ENCODE assay signal across 9 cellular contexts in the genomic region with DNA sequence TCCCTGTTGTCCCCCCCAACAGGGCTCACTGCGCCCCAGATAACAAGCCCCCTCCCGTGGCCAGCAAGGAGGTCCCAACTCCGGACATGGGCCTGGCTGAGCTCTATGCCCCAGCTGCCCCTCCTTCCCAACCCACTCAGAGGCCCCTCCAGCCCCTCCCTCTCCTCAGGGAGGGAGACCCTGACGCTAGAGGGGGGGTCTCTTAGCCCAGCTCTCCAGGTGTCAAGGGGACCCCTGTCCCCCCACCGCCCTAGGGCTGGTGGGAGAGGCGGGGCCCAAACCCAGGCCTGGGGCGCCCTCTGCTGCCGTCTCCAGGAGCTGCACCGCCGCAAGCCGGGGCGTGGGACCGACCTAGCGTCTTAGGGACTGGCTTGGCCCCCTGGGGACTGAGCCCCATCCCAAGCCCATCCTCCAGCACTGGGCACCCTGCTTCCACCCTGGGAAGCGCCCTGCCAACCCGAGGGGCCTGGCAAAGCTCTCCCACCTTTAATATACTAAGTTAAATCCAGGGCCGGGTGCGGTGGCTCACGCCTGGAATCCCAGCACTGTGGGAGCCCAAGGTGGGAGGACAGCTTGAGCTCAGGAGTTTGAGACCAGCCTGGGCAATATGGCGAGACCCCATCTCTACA. TPM values are rescaled to one million over a fixed set of nuclear protein-coding genes. Genes with fewer than 3 reads are reported as not detected.
A peak's percentile ranks its signal among the peaks of the same experiment; 100 is the strongest.
DNase-seq lines count a peak whose midpoint lies in the region; ATAC-seq, FAIRE-seq and TF ChIP-seq lines count a peak whose summit lies in the region.
"Had no signal": no experiment of that assay in that cellular context is flagged by ENCODE, and none has a peak within 500 bp of the region (broad histone marks: within the 10 kb centered on the region; RNA-seq: fewer than 3 reads in every experiment).

No MANE protein-coding gene starts in this region.

- H3K4me3 Mint-ChIP-seq in CD4-positive, CD25-positive, alpha-beta regulatory T cell = no peak overlapping the region

- H3K36me3 Mint-ChIP-seq in CD4-positive, CD25-positive, alpha-beta regulatory T cell = no peaks in the 10 kb centered on the region

- intact Hi-C loops in lower lobe of right lung (cut with DNase I) = no loop called here

- no peak for FAIRE-seq in HTR-8/SVneo (lab: Jason Lieb, UNC)

- H3K27ac ChIP-seq in CD4-positive, CD25-positive, alpha-beta regulatory T cell (ENCODE audit: insufficient read depth, low read length, poor library complexity, severe bottlenecking) = no peak overlapping the region
- no peak overlapping the region for H3K27ac ChIP-seq in lower lobe of right lung

- peaks cover 32% of the 10 kb centered on the region for H3K27me3 Mint-ChIP-seq in CD4-positive, CD25-positive, alpha-beta regulatory T cell

- TF ChIP-seq CTCF in lower lobe of right lung (IDR thresholded peaks at IDR 0.05) = peak; percentile 95

- H3K4me3 ChIP-seq in CD4-positive, CD25-positive, alpha-beta regulatory T cell (ENCODE audit: low read depth, low read length) = no peak overlapping the region
- H3K4me3 ChIP-seq in lower lobe of right lung = no peak overlapping the region

- H3K4me1 Mint-ChIP-seq in CD4-positive, CD25-positive, alpha-beta regulatory T cell = peaks cover 0 to 24% (median 0%) of the 10 kb centered on the region in 4 donors

- DNase-seq in CD4-positive, CD25-positive, alpha-beta regulatory T cell = peak; percentile 51 to 66 (median 55)
- DNase-seq in HTR-8/SVneo (ENCODE audit: insufficient read length, low spot score) (peak; percentile 49), lower lobe of right lung (peak; percentile 83)
- DNase-seq in activated CD4-positive, CD25-positive, alpha-beta regulatory T cell (lab: John Stamatoyannopoulos, UW) = peak; percentile 39 to 56 (median 48)
- peak; percentile 55 for DNase-seq in central memory CD4-positive, alpha-beta T cell
- DNase-seq in stimulated activated CD8-positive, alpha-beta memory T cell treated with anti-CD3 and anti-CD28 coated beads, Interleukin-7, amount 100 ng/mL, for 1 hour (ENCODE audit: low read depth in 2 of 2) = peak; percentile 47 to 56

- H3K27me3 ChIP-seq in CD4-positive, CD25-positive, alpha-beta regulatory T cell (ENCODE audit: control insufficient read depth, insufficient read depth, low read length) = peaks cover 6% of the 10 kb centered on the region
- H3K27me3 ChIP-seq in lower lobe of right lung (ENCODE audit: low read depth) = peaks cover 63% of the 10 kb centered on the region

- no peaks in the 10 kb centered on the region for H3K36me3 ChIP-seq in CD4-positive, CD25-positive, alpha-beta regulatory T cell (ENCODE audit: control insufficient read depth, insufficient read depth, low read length)
- H3K36me3 ChIP-seq in lower lobe of right lung = no peaks in the 10 kb centered on the region

- no peaks in the 10 kb centered on the region for H3K9me3 ChIP-seq in CD4-positive, CD25-positive, alpha-beta regulatory T cell (ENCODE audit: control insufficient read depth in 2 of 2, low read length in 2 of 2)
- H3K9me3 ChIP-seq in lower lobe of right lung = no peaks in the 10 kb centered on the region

- peak; percentile 61 to 62 for ATAC-seq in CD4-positive, CD25-positive, alpha-beta regulatory T cell (ENCODE audit: low read depth in 2 of 2)
- ATAC-seq in lower lobe of right lung = peak; percentile 79
- ATAC-seq in HG02610 (IDR thresholded peaks at IDR 0.05; ENCODE audit: unreplicated experiment) = no peak
- ATAC-seq in GM19395 (IDR thresholded peaks at IDR 0.05; ENCODE audit: unreplicated experiment) = no peak

- peaks cover 0 to 1% (median 0%) of the 10 kb centered on the region in 7 donors for H3K9me3 Mint-ChIP-seq in CD4-positive, CD25-positive, alpha-beta regulatory T cell

- peaks cover 15% of the 10 kb centered on the region for H3K4me1 ChIP-seq in CD4-positive, CD25-positive, alpha-beta regulatory T cell (ENCODE audit: control insufficient read depth, insufficient read depth, low read length, poor library complexity, severe bottlenecking)
- peaks cover 14% of the 10 kb centered on the region for H3K4me1 ChIP-seq in lower lobe of right lung

- no peak overlapping the region for H3K27ac Mint-ChIP-seq in CD4-positive, CD25-positive, alpha-beta regulatory T cell

RNA-seq across cellular contexts. Expression of gene GRIN3B, which starts 1.4 kb away (rescaled TPM):
- total RNA-seq in CD4-positive, CD25-positive, alpha-beta regulatory T cell = not detected
- not detected for polyA plus RNA-seq in CD4-positive, CD25-positive, alpha-beta regulatory T cell
- 3.0 TPM for total RNA-seq in lower lobe of right lung

RNA-seq across cellular contexts. Expression of gene WDR18, which starts 17.5 kb away (rescaled TPM):
- total RNA-seq in CD4-positive, CD25-positive, alpha-beta regulatory T cell = 23.8 TPM
- 10 to 100 TPM; 55.4 to 71.1 (median 64.9) TPM for polyA plus RNA-seq in CD4-positive, CD25-positive, alpha-beta regulatory T cell
- total RNA-seq in lower lobe of right lung = 29.2 TPM

RNA-seq across cellular contexts. Expression of gene TMEM259, which starts 19.3 kb away (rescaled TPM):
- total RNA-seq in CD4-positive, CD25-positive, alpha-beta regulatory T cell = 339 TPM
- 10 to 100 TPM; 51.6 to 67.1 (median 54.2) TPM for polyA plus RNA-seq in CD4-positive, CD25-positive, alpha-beta regulatory T cell
- total RNA-seq in lower lobe of right lung = 159 TPM

RNA-seq across cellular contexts. Expression of gene RNU6-2, which starts 19.7 kb away (rescaled TPM):
- total RNA-seq in CD4-positive, CD25-positive, alpha-beta regulatory T cell = not detected
- not detected for polyA plus RNA-seq in CD4-positive, CD25-positive, alpha-beta regulatory T cell
- total RNA-seq in lower lobe of right lung = not detected
- total RNA-seq: pulmonary artery endothelial cell had no signal

RNA-seq across cellular contexts. Expression of gene CNN2, which starts 24.8 kb away (rescaled TPM):
- 397 TPM for total RNA-seq in CD4-positive, CD25-positive, alpha-beta regulatory T cell
- 100 to 1,000 TPM; 378 to 426 (median 401) TPM for polyA plus RNA-seq in CD4-positive, CD25-positive, alpha-beta regulatory T cell
- 158 TPM for total RNA-seq in lower lobe of right lung

Comparison
In these comparisons a context has a peak if more than half of its experiments do, and no peak if none do; other contexts are left out.
1. ATAC-seq: peak in CD4-positive, CD25-positive, alpha-beta regulatory T cell (2 of 2) and lower lobe of right lung (2 of 2); none in HG02610 (single experiment) and GM19395 (single experiment).
2. Peak in every context shown above with its lines, with median percentiles within 50 percentile points of each other: DNase-seq.